8 cellular contexts compared by ENCODE assay signal in the genomic region with DNA sequence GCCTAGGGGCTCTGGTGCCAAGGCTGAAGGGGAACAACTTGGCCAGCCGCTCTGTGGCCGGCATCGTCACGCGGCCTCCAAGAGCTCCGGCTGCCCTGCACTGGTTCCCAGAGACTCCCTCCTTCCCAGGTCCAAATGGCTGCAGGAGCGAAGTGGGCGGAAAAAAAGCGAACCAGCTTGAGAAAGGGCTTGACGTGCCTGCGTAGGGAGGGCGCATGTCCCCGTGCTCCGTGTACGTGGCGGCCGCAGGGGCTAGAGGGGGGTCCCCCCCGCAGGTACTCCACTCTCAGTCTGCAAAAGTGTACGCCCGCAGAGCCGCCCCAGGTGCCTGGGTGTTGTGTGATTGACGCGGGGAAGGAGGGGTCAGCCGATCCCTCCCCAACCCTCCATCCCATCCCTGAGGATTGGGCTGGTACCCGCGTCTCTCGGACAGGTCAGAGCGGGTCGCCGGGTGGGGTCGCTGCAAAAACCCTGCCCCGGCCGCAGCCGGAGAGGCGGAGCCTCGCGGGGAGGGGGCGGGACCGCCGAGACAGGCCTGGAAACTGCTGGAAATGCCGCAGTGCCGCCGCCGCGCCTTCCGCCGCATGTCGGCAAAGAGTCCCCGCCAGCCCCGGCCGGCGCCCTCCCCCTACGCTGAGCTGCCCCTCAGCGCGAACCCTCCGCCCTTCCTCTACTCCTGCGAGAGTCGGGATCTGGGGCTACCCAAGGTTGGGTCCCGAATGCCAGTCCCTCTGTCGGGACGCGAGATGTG. TPM values are rescaled to one million over a fixed set of nuclear protein-coding genes. Genes with fewer than 3 reads are reported as not detected.
DNase-seq lines count a peak whose midpoint lies in the region; ATAC-seq, FAIRE-seq and TF ChIP-seq lines count a peak whose summit lies in the region.

No MANE protein-coding gene starts in this region.

- H3F3A ChIP-seq in SU-DHL-6 (ENCODE audit: insufficient read depth), result peaks cover 44% of the 10 kb centered on the region

- TF ChIP-seq CTCF in LNCaP clone FGC (IDR thresholded peaks at IDR 0.05; ENCODE audit: control insufficient read depth, extremely low read depth, insufficient read depth) (peak; percentile 59), SU-DHL-6 (IDR thresholded peaks at IDR 0.05; ENCODE audit: insufficient read depth, low read length, poor library complexity, severe bottlenecking) (peak; percentile 85), progenitor cell of endocrine pancreas (IDR thresholded peaks at IDR 0.05; ENCODE audit: unreplicated experiment) (peak; percentile 53)

- H3K79me2 ChIP-seq in SU-DHL-6 (ENCODE audit: insufficient read depth, low read length), result peaks cover 39% of the 10 kb centered on the region

- DNase-seq in GM04504 (ENCODE audit: low read depth) (peak; percentile 59), H54 (ENCODE audit: insufficient read length, low spot score) (peak; percentile 88), LNCaP clone FGC (ENCODE audit: low read depth) (peak; percentile 68), adipocyte (ENCODE audit: low read depth) (peak; percentile 89), left cardiac atrium (peak; percentile 93), progenitor cell of endocrine pancreas (ENCODE audit: low spot score, unreplicated experiment) (peak; percentile 91)

- H3K9me3 ChIP-seq in SU-DHL-6 (ENCODE audit: insufficient read depth, low read length) (no peaks in the 10 kb centered on the region), adipocyte (ENCODE audit: control insufficient read depth, low read length) (no peaks in the 10 kb centered on the region)

- H3K9me3 Mint-ChIP-seq in progenitor cell of endocrine pancreas (ENCODE audit: low read depth), result no peaks in the 10 kb centered on the region

- H3K4me3 Mint-ChIP-seq in progenitor cell of endocrine pancreas (ENCODE audit: low read depth), result peak overlapping the region; percentile 100

- H3K4me2 ChIP-seq in SU-DHL-6 (ENCODE audit: low read depth, low read length, poor library complexity, severe bottlenecking), result peak overlapping the region; percentile 56

- H3K36me3 Mint-ChIP-seq in progenitor cell of endocrine pancreas (ENCODE audit: insufficient read depth), result peaks cover 27% of the 10 kb centered on the region

- no peaks in the 10 kb centered on the region for H3K9me2 ChIP-seq in SU-DHL-6 (replicated peaks; ENCODE audit: insufficient read depth, low read length)

- H3K9ac ChIP-seq in SU-DHL-6 (ENCODE audit: low read length), result peak overlapping the region; percentile 90
- H3K9ac ChIP-seq in adipocyte (ENCODE audit: low read length), result peak overlapping the region; percentile 100

- H3K4me1 Mint-ChIP-seq in progenitor cell of endocrine pancreas (ENCODE audit: low read depth), result peaks cover 25% of the 10 kb centered on the region

- H3K27me3 ChIP-seq in SU-DHL-6 (ENCODE audit: low read length), result no peaks in the 10 kb centered on the region
- H3K27me3 ChIP-seq in adipocyte (replicated peaks; ENCODE audit: control insufficient read depth, insufficient read depth, low read length), result no peaks in the 10 kb centered on the region

- H3K27me3 Mint-ChIP-seq in progenitor cell of endocrine pancreas, result no peaks in the 10 kb centered on the region

- WGBS in urinary bladder, result under 1% methylated on average over 62 of the region's 62 CpGs

- H2AFZ ChIP-seq in SU-DHL-6 (ENCODE audit: low read depth, low read length, severe bottlenecking), result peak overlapping the region; percentile 80

- peak overlapping the region; percentile 100 for H3K27ac Mint-ChIP-seq in progenitor cell of endocrine pancreas

- TF ChIP-seq POLR2A in H54 (IDR thresholded peaks at IDR 0.05; ENCODE audit: low read depth, low read length), result 0 out of 2 replicates have a peak, but pooled peaks have one; percentile 28

- intact Hi-C loops in left cardiac atrium (cut with DNase I), result no loop called here

- H3K4me1 ChIP-seq in adipocyte (ENCODE audit: control insufficient read depth, insufficient read depth, low read length) (peaks cover 23% of the 10 kb centered on the region), urinary bladder (ENCODE audit: insufficient read depth) (no peaks in the 10 kb centered on the region)

- H3K4me3 ChIP-seq in LNCaP clone FGC (ENCODE audit: low read depth, low read length) (peak overlapping the region; percentile 93), SU-DHL-6 (ENCODE audit: insufficient read depth, low read length, poor library complexity, severe bottlenecking) (peak overlapping the region; percentile 96), adipocyte (ENCODE audit: low read length) (peak overlapping the region; percentile 100), urinary bladder (ENCODE audit: low read depth, low read length) (peak overlapping the region; percentile 76)

- peaks cover 37% of the 10 kb centered on the region for H3K36me3 ChIP-seq in SU-DHL-6 (ENCODE audit: low read length)
- peaks cover 25% of the 10 kb centered on the region for H3K36me3 ChIP-seq in adipocyte (ENCODE audit: control insufficient read depth, insufficient read depth, low read length, severe bottlenecking)
- no peaks in the 10 kb centered on the region for H3K36me3 ChIP-seq in urinary bladder (ENCODE audit: insufficient read depth)

- peaks cover 37% of the 10 kb centered on the region for H4K20me1 ChIP-seq in SU-DHL-6 (ENCODE audit: low read depth, low read length)

- H3K27ac ChIP-seq in SU-DHL-6 (ENCODE audit: low read depth, low read length) (peak overlapping the region; percentile 85), urinary bladder (ENCODE audit: low read depth) (peak overlapping the region; percentile 76)

- FAIRE-seq in H54 (lab: Jason Lieb, UNC), result no peak

- peak; percentile 81 to 86 for ATAC-seq in left cardiac atrium

RNA-seq across cellular contexts. Expression of a gene that starts 0.8 kb away (rescaled TPM):
- 100 to 1,000 TPM; 657 to 662 TPM for total RNA-seq in left cardiac atrium
- total RNA-seq in progenitor cell of endocrine pancreas, result 1,214 and 1,216 TPM in 2 replicates
- 220 TPM for total RNA-seq in urinary bladder
- polyA plus RNA-seq in urinary bladder, result 600 TPM

RNA-seq across cellular contexts. Expression of a gene that starts 11.2 kb away (rescaled TPM):
- 10 to 100 TPM; 23.3 to 29.9 TPM for total RNA-seq in left cardiac atrium
- total RNA-seq in progenitor cell of endocrine pancreas, result 45.9 and 50.3 TPM in 2 replicates
- 29.4 TPM for total RNA-seq in urinary bladder
- 51.3 TPM for polyA plus RNA-seq in urinary bladder

RNA-seq across cellular contexts. Expression of a gene that starts 19.3 kb away (rescaled TPM):
- 1 to 10 TPM; 3.8 to 5.8 TPM for total RNA-seq in left cardiac atrium
- 7.1 TPM in 2 replicates for total RNA-seq in progenitor cell of endocrine pancreas
- total RNA-seq in urinary bladder, result 2.6 TPM
- 5.5 TPM for polyA plus RNA-seq in urinary bladder

RNA-seq across cellular contexts. Expression of a gene that starts 22.7 kb away (rescaled TPM):
- 100 to 1,000 TPM; 115 to 130 TPM for total RNA-seq in left cardiac atrium
- 24.1 and 26.2 TPM in 2 replicates for total RNA-seq in progenitor cell of endocrine pancreas
- total RNA-seq in urinary bladder, result 16.3 TPM
- polyA plus RNA-seq in urinary bladder, result 80.1 TPM

RNA-seq across cellular contexts. Expression of a gene that starts 24.2 kb away (rescaled TPM):
- total RNA-seq in left cardiac atrium (under 1 TPM in 1 of 2 donors, not detected in 1; 0.05 TPM), progenitor cell of endocrine pancreas (3.5 and 4.7 TPM in 2 replicates), urinary bladder (0.48 TPM)
- 0.54 TPM for polyA plus RNA-seq in urinary bladder

Comparison
In these comparisons a context has a peak if more than half of its experiments do, and no peak if none do; other contexts are left out.
1. Peak in every context shown above with its lines: DNase-seq, ATAC-seq, H3K4me3 ChIP-seq and H3K27ac ChIP-seq.